ENCODE assay signal across 8 cellular contexts in genomic region chr1:226110249-226111108, GRCh38. TPM values are rescaled to one million over a fixed set of nuclear protein-coding genes. Genes with fewer than 3 reads are reported as not detected.
DNase-seq lines count a peak whose midpoint lies in the region; ATAC-seq and TF ChIP-seq lines count a peak whose summit lies in the region.

No MANE protein-coding gene starts in this region.

- H3K27me3 ChIP-seq in CD4-positive, alpha-beta memory T cell (ENCODE audit: insufficient read depth, low read length), result no peaks in the 10 kb centered on the region
- no peaks in the 10 kb centered on the region for H3K27me3 ChIP-seq in Panc1 (ENCODE audit: control insufficient read depth, insufficient read depth, low read length)
- H3K27me3 ChIP-seq in neuron (ENCODE audit: insufficient read depth, low read length), result no peaks in the 10 kb centered on the region
- H3K27me3 ChIP-seq in testis, result no peaks in the 10 kb centered on the region

- no peaks in the 10 kb centered on the region for H3K9me3 ChIP-seq in CD4-positive, alpha-beta memory T cell (ENCODE audit: control insufficient read depth in 1 of 2, low read length in 2 of 2)
- no peaks in the 10 kb centered on the region for H3K9me3 ChIP-seq in Panc1 (ENCODE audit: control insufficient read depth, insufficient read depth, low read depth, low read length)
- no peaks in the 10 kb centered on the region for H3K9me3 ChIP-seq in neuron (ENCODE audit: low read length)
- H3K9me3 ChIP-seq in testis, result no peaks in the 10 kb centered on the region

- TF ChIP-seq POLR2A in GM19193 (IDR thresholded peaks at IDR 0.05; ENCODE audit: extremely low read depth, insufficient read depth, insufficient read length) (peak; percentile 84), testis (IDR thresholded peaks at IDR 0.05) (no peak)

- peak overlapping the region; percentile 66 to 85 (median 77) for H3K4me3 Mint-ChIP-seq in CD4-positive, alpha-beta memory T cell

- H3K9me3 Mint-ChIP-seq in CD4-positive, alpha-beta memory T cell, result no peaks in the 10 kb centered on the region

- H3K4me1 Mint-ChIP-seq in CD4-positive, alpha-beta memory T cell, result peaks cover 5 to 21% (median 10%) of the 10 kb centered on the region in 4 donors

- peak overlapping the region; percentile 91 for H2AFZ ChIP-seq in neuron (ENCODE audit: low read depth, low read length)

- 0% methylated on average over 18 to 64 of the region's 73 CpGs for WGBS in testis, 2 donors

- ATAC-seq in HG03342 (IDR thresholded peaks at IDR 0.05; ENCODE audit: unreplicated experiment) (peak; percentile 75), Panc1 (peak; percentile 64)

- in situ Hi-C loops in Panc1 (cut with HindIII; ENCODE audit: low pct_unique_long_range_greater_than_20kb, low sequenced_read_pairs), result no loop called here

- peak; percentile 32 to 66 (median 43) for DNase-seq in CD4-positive, alpha-beta memory T cell
- DNase-seq in Panc1 (ENCODE audit: low read depth, low spot score) (no peak), activated gamma-delta T cell (lab: John Stamatoyannopoulos, UW) (peak; percentile 54), foreskin fibroblast (peak; percentile 53 to 83), testis (peak; percentile 55)

- POLR2A ChIA-PET in CD4-positive, alpha-beta memory T cell (lab: Charles Lee; ENCODE audit: partially characterized antibody), result interaction anchor here (1.1 to 4.1 kb wide), 12 partner anchors 9 to 111 kb away, joined by 3 to 41 read pairs (median 7); partner anchors contain the start of genes H3-3A and SDE2
- POLR2A ChIA-PET in Panc1 (lab: Charles Lee), result no interaction called here

- H3K4me3 ChIP-seq in CD4-positive, alpha-beta memory T cell (ENCODE audit: low read length in 2 of 2), result peak overlapping the region; percentile 54 to 65
- peak overlapping the region; percentile 59 to 60 for H3K4me3 ChIP-seq in Panc1 (ENCODE audit: low read depth in 2 of 2, low read length in 2 of 2)
- peak overlapping the region; percentile 59 to 60 for H3K4me3 ChIP-seq in foreskin fibroblast (ENCODE audit: low read depth in 1 of 2, low read length in 2 of 2)
- peak overlapping the region; percentile 68 for H3K4me3 ChIP-seq in neuron (ENCODE audit: low read length)
- peak overlapping the region; percentile 80 to 84 for H3K4me3 ChIP-seq in testis

- peak overlapping the region; percentile 59 for H3K27ac ChIP-seq in CD4-positive, alpha-beta memory T cell (ENCODE audit: low read depth, low read length)
- H3K27ac ChIP-seq in Panc1 (ENCODE audit: low read length) (peak overlapping the region; percentile 34), testis (peak overlapping the region; percentile 96 to 97)

- TF ChIP-seq CTCF in Panc1 (IDR thresholded peaks at IDR 0.05), result no peak
- no peak for TF ChIP-seq CTCF in foreskin fibroblast (IDR thresholded peaks at IDR 0.05; ENCODE audit: low read depth, low read length)
- no peak for TF ChIP-seq CTCF in testis (IDR thresholded peaks at IDR 0.05)

- peaks cover 0 to 3% of the 10 kb centered on the region in 2 donors for H3K36me3 Mint-ChIP-seq in CD4-positive, alpha-beta memory T cell

- CTCF ChIA-PET in CD4-positive, alpha-beta memory T cell (lab: Charles Lee; ENCODE audit: partially characterized antibody), result interaction anchor here (0.7 to 5.6 kb wide), 5 partner anchors 9 to 199 kb away, joined by 3 to 44 read pairs (median 18); partner anchors contain the start of gene LIN9
- CTCF ChIA-PET in Panc1 (lab: Charles Lee), result interaction anchor here (0.5 to 1.6 kb wide), 3 partner anchors 11 to 38 kb away, joined by 3 to 5 read pairs (median 4); no protein-coding TSS in a partner anchor

- BruUV-seq in Panc1 (replicated peaks; lab: Mats Ljungman, UMichigan), result no TSS peak

- no peaks in the 10 kb centered on the region for H3K27me3 Mint-ChIP-seq in CD4-positive, alpha-beta memory T cell

- H3K4me1 ChIP-seq in CD4-positive, alpha-beta memory T cell (ENCODE audit: insufficient read depth, low read length), result peaks cover 13% of the 10 kb centered on the region
- H3K4me1 ChIP-seq in Panc1 (ENCODE audit: control insufficient read depth, insufficient read depth, low read length) (peaks cover 13% of the 10 kb centered on the region), neuron (ENCODE audit: insufficient read depth, low read length) (peaks cover 31% of the 10 kb centered on the region), testis (peaks cover 26% of the 10 kb centered on the region)

- H3K27ac Mint-ChIP-seq in CD4-positive, alpha-beta memory T cell, result peak overlapping the region in 4 of 7 donors; percentile 42 to 64 (median 59)

- intact Hi-C loops in CD4-positive, alpha-beta memory T cell (cut with micrococcal nuclease), result loop anchor here (5.0 kb wide), 1 partner anchor 452 kb away; no protein-coding TSS in a partner anchor
- intact Hi-C loops in Panc1 (cut with micrococcal nuclease; ENCODE audit: unreplicated experiment), result no loop called here
- intact Hi-C loops in testis (cut with DNase I; ENCODE audit: low total_unique reads), result loop anchor here (5.0 kb wide), 1 partner anchor 48 kb away; the partner anchor contains the start of gene H3-3A

- H3K36me3 ChIP-seq in CD4-positive, alpha-beta memory T cell (ENCODE audit: insufficient read depth, low read length), result no peaks in the 10 kb centered on the region
- H3K36me3 ChIP-seq in Panc1 (ENCODE audit: control insufficient read depth, insufficient read depth, low read length) (no peaks in the 10 kb centered on the region), neuron (ENCODE audit: insufficient read depth, low read length) (no peaks in the 10 kb centered on the region), testis (ENCODE audit: low read depth, missing control alignments) (no peaks in the 10 kb centered on the region)

RNA-seq across cellular contexts. Expression of gene H3-3A, which starts 48.0 kb away (rescaled TPM):
- total RNA-seq in CD4-positive, alpha-beta memory T cell, result 100 to 1,000 TPM; 391 to 397 TPM
- 100 to 1,000 TPM; 639 to 695 TPM for polyA plus RNA-seq in CD4-positive, alpha-beta memory T cell
- total RNA-seq in Panc1 (2021; ENCODE audit: unreplicated experiment), result 404 TPM
- polyA plus RNA-seq in Panc1 (2012; ENCODE audit: insufficient read length), result 307 TPM
- 100 to 1,000 TPM; 272 to 367 TPM for total RNA-seq in testis
- polyA plus RNA-seq in testis (ENCODE audit: insufficient read depth, low read depth, low replicate concordance), result 439 TPM

Comparison
In these comparisons a context has a peak if more than half of its experiments do, and no peak if none do; other contexts are left out.
1. H3K27ac ChIP-seq: peak in every context shown above with its lines; median percentile 96 in testis; 59 in CD4-positive, alpha-beta memory T cell; 34 in Panc1.